Comparison of ENCODE assay signal across 25 cellular contexts in genomic region chr10:101308051-101308450, GRCh38.
"Had no signal": no experiment of that assay in that cellular context is flagged by ENCODE, and none has a peak within 500 bp of the region (broad histone marks: within the 10 kb centered on the region; RNA-seq: fewer than 3 reads in every experiment).

No MANE protein-coding gene starts in this region.

- FAIRE-seq: colon, frontal cortex, kidney had no signal

- H3K9ac ChIP-seq: neural progenitor cell, parathyroid adenoma had no signal

- H2AFZ ChIP-seq: neural progenitor cell, parathyroid adenoma had no signal

- H3K27ac ChIP-seq: dorsolateral prefrontal cortex, esophagus squamous epithelium, neural progenitor cell, parathyroid adenoma, prostate gland, right atrium auricular region, stomach, thyroid gland, vagina had no signal

- H3K79me2 ChIP-seq: parathyroid adenoma had no signal

- H3K4me1 ChIP-seq: parathyroid adenoma had no signal

- H3K9me3 ChIP-seq: esophagus squamous epithelium, prostate gland, right atrium auricular region, stomach, thyroid gland, vagina had no signal

- ATAC-seq: left lobe of liver; naive thymus-derived CD4-positive, alpha-beta T cell; sciatic nerve had no signal

- H3K36me3 ChIP-seq: esophagus squamous epithelium, neural progenitor cell, prostate gland, right atrium auricular region, stomach, thyroid gland, vagina had no signal

- H3K27me3 ChIP-seq: right atrium auricular region, thyroid gland, vagina had no signal

- H3K4me2 ChIP-seq: neural progenitor cell, smooth muscle cell had no signal

- H3K4me3 ChIP-seq: dorsolateral prefrontal cortex, esophagus squamous epithelium, lung, neural progenitor cell, prostate gland, right atrium auricular region, smooth muscle cell, stomach, thyroid gland, vagina had no signal

- DNase-seq: dorsolateral prefrontal cortex; effector CD4-positive, alpha-beta T cell; esophagus squamous epithelium; kidney; mesenchymal stem cell; naive thymus-derived CD4-positive, alpha-beta T cell; stimulated activated CD4-positive, alpha-beta T cell treated with anti-CD3 and anti-CD28 coated beads, Interleukin-12 subunit alpha, Interleukin-12 subunit beta, amount 100 ng/mL, for 4 hours; stimulated activated CD4-positive, alpha-beta T cell treated with anti-CD3 and anti-CD28 coated beads, Interleukin-1b, Interleukin-23, amount 100 ng/mL, for 48 hours; stimulated activated CD4-positive, alpha-beta T cell treated with anti-CD3 and anti-CD28 coated beads, Interleukin-4, amount 100 ng/mL, for 1 hour; stimulated activated CD8-positive, alpha-beta memory T cell treated with anti-CD3 and anti-CD28 coated beads, Interleukin-4, amount 100 ng/mL, for 48 hours; stimulated activated naive CD4-positive, alpha-beta T cell; stomach; thyroid gland; trophoblast cell had no signal
